23 cellular contexts compared by ENCODE assay signal in genomic region chr13:32087955-32088747, GRCh38. TPM values are rescaled to one million over a fixed set of nuclear protein-coding genes. Genes with fewer than 3 reads are reported as not detected.
DNase-seq lines count a peak whose midpoint lies in the region; FAIRE-seq and TF ChIP-seq lines count a peak whose summit lies in the region.
"Had no signal": no experiment of that assay in that cellular context is flagged by ENCODE, and none has a peak within 500 bp of the region (broad histone marks: within the 10 kb centered on the region; RNA-seq: fewer than 3 reads in every experiment).

No MANE protein-coding gene starts in this region.

- H3K9me3 ChIP-seq in fibroblast of lung (ENCODE audit: control insufficient read depth, insufficient read depth, low read depth, low read length) (no peaks in the 10 kb centered on the region), muscle layer of colon (ENCODE audit: low read length) (no peaks in the 10 kb centered on the region)
- H3K9me3 ChIP-seq: neutrophil, psoas muscle, upper lobe of left lung had no signal

- CTCF ChIA-PET in activated CD4-positive, alpha-beta memory T cell treated with anti-CD3 and anti-CD28 coated beads, Interleukin-2, amount 10 ng/mL, durations not matched to agents 7 days and 5 days (lab: Charles Lee), result no interaction called here

- peak; percentile 75 for DNase-seq in EH (ENCODE audit: low read depth)
- DNase-seq in NCI-H69 (lab: John Stamatoyannopoulos, UW), result peak; percentile 62
- peak; percentile 14 to 32 for DNase-seq in fibroblast of lung (ENCODE audit: low read depth in 2 of 2)
- no peak for DNase-seq in D721Med (ENCODE audit: insufficient read length, low spot score)
- no peak for DNase-seq in activated CD4-positive, alpha-beta memory T cell treated with anti-CD3 and anti-CD28 coated beads, Interleukin-2, amount 10 ng/mL, durations not matched to agents 7 days and 5 days
- no peak for DNase-seq in NCI-H226
- DNase-seq: activated gamma-delta T cell; activated naive CD8-positive, alpha-beta T cell treated with anti-CD3 and anti-CD28 coated beads, Interleukin-2, amount 50 U/mL, for 24 hours; cortex of kidney; NCI-H510A treated with DMSO at 0.1 percent for 48 hours; psoas muscle; SIG-M5; stimulated activated CD4-positive, alpha-beta T cell treated with anti-CD3 and anti-CD28 coated beads, Interleukin-2, amount 100 ng/mL, for 24 hours; substantia nigra; T-cell; upper lobe of left lung had no signal

- H3K36me3 Mint-ChIP-seq in activated CD4-positive, alpha-beta memory T cell treated with anti-CD3 and anti-CD28 coated beads, Interleukin-2, amount 10 ng/mL, durations not matched to agents 7 days and 5 days (ENCODE audit: low read depth), result peaks cover 2% of the 10 kb centered on the region

- H4K20me1 ChIP-seq in fibroblast of lung (ENCODE audit: control insufficient read depth, extremely low read depth, insufficient read depth, low read length), result no peaks in the 10 kb centered on the region

- H3K4me2 ChIP-seq in fibroblast of lung (ENCODE audit: extremely low read depth, insufficient read depth, low read length), result no peak overlapping the region

- H3K4me3 Mint-ChIP-seq in activated CD4-positive, alpha-beta memory T cell treated with anti-CD3 and anti-CD28 coated beads, Interleukin-2, amount 10 ng/mL, durations not matched to agents 7 days and 5 days, result no peak overlapping the region
- H3K4me3 Mint-ChIP-seq: activated naive CD8-positive, alpha-beta T cell treated with anti-CD3 and anti-CD28 coated beads, Interleukin-2, amount 50 U/mL, for 24 hours; T-cell had no signal

- FAIRE-seq in D721Med (lab: Jason Lieb, UNC), result no peak
- FAIRE-seq: endometrium, TTC549 had no signal

- no peak for TF ChIP-seq CTCF in fibroblast of lung (conservative IDR thresholded peaks at IDR 0.05 in 1 of 2, IDR thresholded peaks at IDR 0.05 in 1 of 2; ENCODE audit: low read depth in 1 of 2, low read length in 2 of 2)
- no peak for TF ChIP-seq CTCF in D721Med (IDR thresholded peaks at IDR 0.05; ENCODE audit: insufficient read depth, missing control alignments)

- H3K27me3 ChIP-seq in fibroblast of lung (ENCODE audit: control insufficient read depth, insufficient read depth, low read length) (no peaks in the 10 kb centered on the region), muscle layer of colon (ENCODE audit: control insufficient read depth in 1 of 2, insufficient read depth in 2 of 2, low read length in 2 of 2) (no peaks in the 10 kb centered on the region)
- H3K27me3 ChIP-seq: neutrophil, upper lobe of left lung had no signal

- no peak overlapping the region for H3K4me3 ChIP-seq in fibroblast of lung (replicated peaks in 1 of 4; ENCODE audit: control extremely low read depth in 1 of 4, insufficient read depth in 1 of 4, low read depth in 3 of 4, low read length in 4 of 4)
- H3K4me3 ChIP-seq in muscle layer of colon (ENCODE audit: low read depth in 1 of 2, low read length in 2 of 2), result no peak overlapping the region
- H3K4me3 ChIP-seq: lung, psoas muscle, skin epidermis, upper lobe of left lung had no signal

- no peak overlapping the region for H2AFZ ChIP-seq in fibroblast of lung (ENCODE audit: low read length)

- H3K9me3 Mint-ChIP-seq in activated CD4-positive, alpha-beta memory T cell treated with anti-CD3 and anti-CD28 coated beads, Interleukin-2, amount 10 ng/mL, durations not matched to agents 7 days and 5 days, result no peaks in the 10 kb centered on the region
- H3K9me3 Mint-ChIP-seq: activated naive CD8-positive, alpha-beta T cell treated with anti-CD3 and anti-CD28 coated beads, Interleukin-2, amount 50 U/mL, for 24 hours; T-cell had no signal

- POLR2A ChIA-PET in activated CD4-positive, alpha-beta memory T cell treated with anti-CD3 and anti-CD28 coated beads, Interleukin-2, amount 10 ng/mL, durations not matched to agents 7 days and 5 days (lab: Charles Lee), result no interaction called here

- no peaks in the 10 kb centered on the region for H3K36me3 ChIP-seq in fibroblast of lung (ENCODE audit: control insufficient read depth, insufficient read depth, low read length)
- no peaks in the 10 kb centered on the region for H3K36me3 ChIP-seq in muscle layer of colon (ENCODE audit: insufficient read depth, low read length)
- H3K36me3 ChIP-seq: upper lobe of left lung had no signal

- H3K9ac ChIP-seq in fibroblast of lung (ENCODE audit: insufficient read depth, low read length) (no peak overlapping the region), muscle layer of colon (ENCODE audit: low read length) (no peak overlapping the region)

- H3K79me2 ChIP-seq in fibroblast of lung (ENCODE audit: control insufficient read depth, insufficient read depth, low read length), result no peaks in the 10 kb centered on the region

- no peaks in the 10 kb centered on the region for H3K4me1 ChIP-seq in fibroblast of lung (ENCODE audit: control insufficient read depth, extremely low read depth, insufficient read depth, low read length)
- peaks cover 30% of the 10 kb centered on the region for H3K4me1 ChIP-seq in muscle layer of colon (ENCODE audit: insufficient read depth, low read length)
- H3K4me1 ChIP-seq: upper lobe of left lung had no signal

- H3K27me3 Mint-ChIP-seq in activated CD4-positive, alpha-beta memory T cell treated with anti-CD3 and anti-CD28 coated beads, Interleukin-2, amount 10 ng/mL, durations not matched to agents 7 days and 5 days, result no peaks in the 10 kb centered on the region
- H3K27me3 Mint-ChIP-seq: activated naive CD8-positive, alpha-beta T cell treated with anti-CD3 and anti-CD28 coated beads, Interleukin-2, amount 50 U/mL, for 24 hours; T-cell had no signal

- no peaks in the 10 kb centered on the region for H3K4me1 Mint-ChIP-seq in activated CD4-positive, alpha-beta memory T cell treated with anti-CD3 and anti-CD28 coated beads, Interleukin-2, amount 10 ng/mL, durations not matched to agents 7 days and 5 days
- H3K4me1 Mint-ChIP-seq: activated naive CD8-positive, alpha-beta T cell treated with anti-CD3 and anti-CD28 coated beads, Interleukin-2, amount 50 U/mL, for 24 hours had no signal

- H3K27ac ChIP-seq in fibroblast of lung (ENCODE audit: insufficient read depth, low read length) (no peak overlapping the region), muscle layer of colon (ENCODE audit: low read depth, low read length) (peak overlapping the region; percentile 50)
- H3K27ac ChIP-seq: C4-2B, neutrophil, skin epidermis, upper lobe of left lung had no signal

- no peak overlapping the region for H3K27ac Mint-ChIP-seq in activated CD4-positive, alpha-beta memory T cell treated with anti-CD3 and anti-CD28 coated beads, Interleukin-2, amount 10 ng/mL, durations not matched to agents 7 days and 5 days
- H3K27ac Mint-ChIP-seq: activated naive CD8-positive, alpha-beta T cell treated with anti-CD3 and anti-CD28 coated beads, Interleukin-2, amount 50 U/mL, for 24 hours; T-cell had no signal

RNA-seq across cellular contexts. Expression of gene FRY, which starts 56.6 kb away (rescaled TPM):
- 4.1 and 18.3 TPM in 2 replicates for total RNA-seq in fibroblast of lung
- polyA plus RNA-seq in fibroblast of lung, result 6.8 and 8.8 TPM in 2 replicates
- 10.1 and 14.2 TPM in 2 replicates for polyA plus RNA-seq in fibroblast of lung (2012)
- 22.0 and 38.2 TPM in 2 replicates for polyA minus RNA-seq in fibroblast of lung (ENCODE audit: low replicate concordance)
- total RNA-seq in activated CD4-positive, alpha-beta memory T cell treated with anti-CD3 and anti-CD28 coated beads, Interleukin-2, amount 10 ng/mL, durations not matched to agents 7 days and 5 days, result 10 to 100 TPM; 13.1 to 13.8 TPM

Comparison
In these comparisons a context has a peak if more than half of its experiments do, and no peak if none do; other contexts are left out.
1. DNase-seq: peak in EH (single experiment), NCI-H69 (single experiment) and fibroblast of lung (2 of 2); none in D721Med (single experiment), activated CD4-positive, alpha-beta memory T cell treated with anti-CD3 and anti-CD28 coated beads, Interleukin-2, amount 10 ng/mL, durations not matched to agents 7 days and 5 days (single experiment) and NCI-H226 (single experiment).